Comparison of ENCODE assay signal across 12 cellular contexts in the genomic region with DNA sequence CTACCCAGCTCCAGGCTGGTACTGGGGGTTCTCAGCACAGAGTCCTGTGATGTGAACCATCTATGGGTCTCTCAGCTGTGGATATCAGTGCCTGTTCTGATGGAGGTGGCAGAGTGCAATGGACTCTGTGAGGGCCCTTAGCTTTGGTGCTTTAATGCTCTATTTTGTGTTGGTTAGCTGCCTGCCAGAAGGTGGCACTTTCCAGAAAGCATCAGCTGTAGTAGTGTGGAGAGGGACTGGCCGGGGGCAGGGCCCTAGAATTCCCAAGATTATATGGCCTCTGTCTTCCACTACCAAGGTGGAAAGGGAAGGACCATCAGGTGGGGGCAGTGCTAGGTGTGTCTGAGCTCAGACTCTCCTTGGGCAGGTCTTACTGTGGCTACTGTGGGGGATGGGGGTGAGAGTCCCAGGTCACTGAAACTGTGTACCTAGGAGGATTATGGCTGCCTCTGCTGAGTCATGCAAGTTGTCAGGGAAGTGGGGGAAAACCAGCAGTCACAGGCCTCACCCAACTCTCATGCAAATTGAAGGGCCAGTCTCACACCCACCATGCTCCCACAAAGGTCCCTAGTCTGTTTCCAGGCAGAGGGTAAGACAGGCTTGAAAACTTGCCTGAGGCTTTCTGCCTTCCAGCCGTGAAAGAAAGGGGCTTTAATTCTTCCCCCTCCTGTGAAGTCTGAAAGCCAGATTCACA.
DNase-seq lines count a peak whose midpoint lies in the region; ATAC-seq and TF ChIP-seq lines count a peak whose summit lies in the region.
"Had no signal": no experiment of that assay in that cellular context is flagged by ENCODE, and none has a peak within 500 bp of the region (broad histone marks: within the 10 kb centered on the region; RNA-seq: fewer than 3 reads in every experiment).

No MANE protein-coding gene starts in this region.

- no peaks in the 10 kb centered on the region for H3K27me3 Mint-ChIP-seq in CD8-positive, alpha-beta T cell (ENCODE audit: low read depth)

- H3K9ac ChIP-seq in MM.1S (ENCODE audit: low read length) (peak overlapping the region; percentile 18; the same call in 1 of the 2 replicates), mesenchymal stem cell (ENCODE audit: low read length) (no peak overlapping the region)

- H3K4me2 ChIP-seq in MM.1S (ENCODE audit: low read depth, low read length) (peak overlapping the region; percentile 23; the same call in 1 of the 2 replicates), mesenchymal stem cell (ENCODE audit: low read length, poor library complexity, severe bottlenecking) (no peak overlapping the region)

- POLR2A ChIA-PET in CD8-positive, alpha-beta T cell (lab: Charles Lee): no interaction called here

- no peaks in the 10 kb centered on the region for H3K36me3 Mint-ChIP-seq in CD8-positive, alpha-beta T cell

- H3K9me2 ChIP-seq in MM.1S (replicated peaks; ENCODE audit: insufficient read depth, low read length): no peaks in the 10 kb centered on the region

- no peaks in the 10 kb centered on the region for H3K4me1 Mint-ChIP-seq in CD8-positive, alpha-beta T cell (ENCODE audit: low read depth)

- intact Hi-C loops in CD8-positive, alpha-beta T cell (cut with DNase I, micrococcal nuclease): no loop called here

- no peak overlapping the region for H3K4me3 Mint-ChIP-seq in CD8-positive, alpha-beta T cell
- H3K4me3 Mint-ChIP-seq: activated CD8-positive, alpha-beta T cell treated with anti-CD3 and anti-CD28 coated beads, Interleukin-2, amount 10 ng/mL, durations not matched to agents 7 days and 5 days had no signal

- no peak overlapping the region for H3K4me3 ChIP-seq in MM.1S (ENCODE audit: low read length)
- no peak overlapping the region for H3K4me3 ChIP-seq in mesenchymal stem cell (ENCODE audit: insufficient read depth in 1 of 2, low read depth in 1 of 2, low read length in 2 of 2)
- no peak overlapping the region for H3K4me3 ChIP-seq in CD8-positive, alpha-beta T cell (ENCODE audit: low read depth, low read length)
- no peak overlapping the region for H3K4me3 ChIP-seq in MG63
- H3K4me3 ChIP-seq: SJCRH30 had no signal

- 62% methylated on average over 2 of the region's 2 CpGs for WGBS in mesenchymal stem cell

- H4K91ac ChIP-seq in mesenchymal stem cell (ENCODE audit: low read length): peak overlapping the region; percentile 34

- H3K23ac ChIP-seq in mesenchymal stem cell (ENCODE audit: low read length in 2 of 2): no peak overlapping the region

- H3K9me3 Mint-ChIP-seq in CD8-positive, alpha-beta T cell: peaks cover 17% of the 10 kb centered on the region

- H2AFZ ChIP-seq in MM.1S (ENCODE audit: low read length): peak overlapping the region; percentile 84
- no peak overlapping the region for H2AFZ ChIP-seq in mesenchymal stem cell (ENCODE audit: low read depth, low read length)

- no peak overlapping the region for H3K27ac Mint-ChIP-seq in CD8-positive, alpha-beta T cell
- H3K27ac Mint-ChIP-seq: activated CD8-positive, alpha-beta T cell treated with anti-CD3 and anti-CD28 coated beads, Interleukin-2, amount 10 ng/mL, durations not matched to agents 7 days and 5 days had no signal

- peaks cover 17% of the 10 kb centered on the region for H3K4me1 ChIP-seq in MM.1S (ENCODE audit: low read length)
- H3K4me1 ChIP-seq in mesenchymal stem cell (ENCODE audit: control insufficient read depth, insufficient read depth, low read depth, low read length): peaks cover 1% of the 10 kb centered on the region
- H3K4me1 ChIP-seq in CD8-positive, alpha-beta T cell (ENCODE audit: insufficient read depth, low read length): no peaks in the 10 kb centered on the region
- H3K4me1 ChIP-seq: SJCRH30 had no signal

- TF ChIP-seq CTCF in MM.1S (IDR thresholded peaks at IDR 0.05; ENCODE audit: low read length): peak; percentile 12; the same call in 1 of the 2 replicates
- TF ChIP-seq CTCF in CD8-positive, alpha-beta T cell (IDR thresholded peaks at IDR 0.05): no peak

- no peaks in the 10 kb centered on the region for H4K20me1 ChIP-seq in MM.1S (ENCODE audit: insufficient read depth, low read length)

- no peak overlapping the region for H2BK120ac ChIP-seq in mesenchymal stem cell (ENCODE audit: low read depth, low read length)

- no peaks in the 10 kb centered on the region for H3K9me3 ChIP-seq in MM.1S (replicated peaks; ENCODE audit: insufficient read depth, low read length)
- no peaks in the 10 kb centered on the region for H3K9me3 ChIP-seq in mesenchymal stem cell (ENCODE audit: control insufficient read depth, low read length)
- H3K9me3 ChIP-seq in CD8-positive, alpha-beta T cell (ENCODE audit: low read length): peaks cover 3% of the 10 kb centered on the region
- no peaks in the 10 kb centered on the region for H3K9me3 ChIP-seq in MG63
- H3K9me3 ChIP-seq: SJCRH30 had no signal

- H3K36me3 ChIP-seq in MM.1S (replicated peaks; ENCODE audit: insufficient read depth, low read length) (no peaks in the 10 kb centered on the region), mesenchymal stem cell (ENCODE audit: control insufficient read depth in 1 of 2, insufficient read depth in 2 of 2, low read depth in 1 of 2, low read length in 2 of 2) (no peaks in the 10 kb centered on the region), MG63 (no peaks in the 10 kb centered on the region)
- no peaks in the 10 kb centered on the region for H3K36me3 ChIP-seq in CD8-positive, alpha-beta T cell (ENCODE audit: insufficient read depth, low read length)
- H3K36me3 ChIP-seq: SJCRH30 had no signal

- H3K14ac ChIP-seq in mesenchymal stem cell (ENCODE audit: low read length in 2 of 2): no peak overlapping the region

- no peak overlapping the region for H2BK12ac ChIP-seq in mesenchymal stem cell (ENCODE audit: low read length in 2 of 2)

- H2AK5ac ChIP-seq in mesenchymal stem cell (ENCODE audit: low read length, severe bottlenecking): no peak overlapping the region

- no peaks in the 10 kb centered on the region for H3K79me2 ChIP-seq in MM.1S (ENCODE audit: low read length)

- H2BK5ac ChIP-seq in mesenchymal stem cell (ENCODE audit: low read depth, low read length, poor library complexity, severe bottlenecking): no peak overlapping the region

- H3K27me3 ChIP-seq in MM.1S (replicated peaks; ENCODE audit: insufficient read depth, low read length) (no peaks in the 10 kb centered on the region), mesenchymal stem cell (ENCODE audit: control insufficient read depth in 1 of 2, insufficient read depth in 1 of 2, low read length in 2 of 2) (no peaks in the 10 kb centered on the region), MG63 (no peaks in the 10 kb centered on the region)
- no peaks in the 10 kb centered on the region for H3K27me3 ChIP-seq in CD8-positive, alpha-beta T cell (ENCODE audit: insufficient read depth, low read length)
- H3K27me3 ChIP-seq: SJCRH30 had no signal

- no peaks in the 10 kb centered on the region for H3K79me1 ChIP-seq in mesenchymal stem cell (replicated peaks; ENCODE audit: low read length, poor library complexity, severe bottlenecking)

- peak overlapping the region; percentile 4 for H4K8ac ChIP-seq in mesenchymal stem cell (ENCODE audit: low read length)

- H3K27ac ChIP-seq in MM.1S (ENCODE audit: low read length) (peak overlapping the region; percentile 52; the same call in 1 of the 2 replicates), mesenchymal stem cell (ENCODE audit: low read length, poor library complexity, severe bottlenecking) (no peak overlapping the region)
- no peak overlapping the region for H3K27ac ChIP-seq in CD8-positive, alpha-beta T cell (ENCODE audit: low read depth, low read length)
- H3K27ac ChIP-seq: SJCRH30 had no signal

- no peaks in the 10 kb centered on the region for H3F3A ChIP-seq in MM.1S (ENCODE audit: insufficient read depth, low read length)

- no peak overlapping the region for H2BK15ac ChIP-seq in mesenchymal stem cell (ENCODE audit: low read depth, poor library complexity, severe bottlenecking)

- peak overlapping the region in 1 of 2 experiments; percentile 30 for H3K4ac ChIP-seq in mesenchymal stem cell (ENCODE audit: low read depth in 1 of 2, low read length in 2 of 2)

- H3K18ac ChIP-seq in mesenchymal stem cell (ENCODE audit: low read depth in 1 of 2, low read length in 2 of 2): peak overlapping the region in 1 of 2 experiments; percentile 9

- CTCF ChIA-PET in CD8-positive, alpha-beta T cell (lab: Charles Lee): no interaction called here

- DNase-seq in MM.1S (peak; percentile 76), mesenchymal stem cell (no peak), SIG-M5 (lab: John Stamatoyannopoulos, UW) (no peak), MG63 (no peak)
- DNase-seq in CD8-positive, alpha-beta T cell: no peak
- DNase-seq in stimulated activated CD4-positive, alpha-beta T cell treated with anti-CD3 and anti-CD28 coated beads, Interleukin-4, amount 100 ng/mL, for 24 hours: no peak
- DNase-seq: activated CD8-positive, alpha-beta T cell treated with anti-CD3 and anti-CD28 coated beads, Interleukin-2, amount 10 ng/mL, durations not matched to agents 7 days and 5 days; left cardiac atrium; NCI-H2171 treated with DMSO at 0.1 percent for 48 hours; SJCRH30 had no signal

- ATAC-seq in GM18868 (IDR thresholded peaks at IDR 0.05; ENCODE audit: unreplicated experiment): peak; percentile 91
- peak; percentile 89 for ATAC-seq in HG02623 (IDR thresholded peaks at IDR 0.05; ENCODE audit: unreplicated experiment)
- no peak for ATAC-seq in CD8-positive, alpha-beta T cell
- ATAC-seq: activated CD8-positive, alpha-beta T cell treated with anti-CD3 and anti-CD28 coated beads, Interleukin-2, amount 10 ng/mL, durations not matched to agents 7 days and 5 days had no signal
